ENCODE assay signal across 16 cellular contexts in genomic region chr16:67885976-67886375, GRCh38. TPM values are rescaled to one million over a fixed set of nuclear protein-coding genes. Genes with fewer than 3 reads are reported as not detected.
DNase-seq lines count a peak whose midpoint lies in the region; ATAC-seq and TF ChIP-seq lines count a peak whose summit lies in the region.
"Had no signal": no experiment of that assay in that cellular context is flagged by ENCODE, and none has a peak within 500 bp of the region (broad histone marks: within the 10 kb centered on the region; RNA-seq: fewer than 3 reads in every experiment).

No MANE protein-coding gene starts in this region.

- peak overlapping the region; percentile 77 for H3K27ac ChIP-seq in RWPE1
- H3K27ac ChIP-seq in endodermal cell (ENCODE audit: low read depth, low read length), result no peak overlapping the region
- H3K27ac ChIP-seq in skeletal muscle tissue (ENCODE audit: low read depth, low read length), result peak overlapping the region; percentile 99
- no peak overlapping the region for H3K27ac ChIP-seq in colonic mucosa
- H3K27ac ChIP-seq: 22Rv1, GM23248, HL-60 had no signal

- H3K4me1 ChIP-seq in endodermal cell (ENCODE audit: control insufficient read depth, insufficient read depth, low read length), result peaks cover 5% of the 10 kb centered on the region
- peaks cover 37 to 42% (median 42%) of the 10 kb centered on the region in 3 donors for H3K4me1 ChIP-seq in skeletal muscle tissue (ENCODE audit: control insufficient read depth in 3 of 3, insufficient read depth in 3 of 3, low read length in 3 of 3)
- H3K4me1 ChIP-seq in colonic mucosa, result no peaks in the 10 kb centered on the region
- H3K4me1 ChIP-seq: HAP-1 had no signal

- no peak for DNase-seq in activated naive CD8-positive, alpha-beta T cell treated with anti-CD3 and anti-CD28 coated beads, Interleukin-2, amount 50 U/mL, for 24 hours
- DNase-seq in activated naive CD8-positive, alpha-beta T cell treated with anti-CD3 and anti-CD28 coated beads for 36 hours, result no peak
- DNase-seq in RWPE1 (ENCODE audit: low spot score), result no peak
- no peak for DNase-seq in endodermal cell
- DNase-seq in stimulated activated CD4-positive, alpha-beta T cell treated with anti-CD3 and anti-CD28 coated beads, Interleukin-4, amount 100 ng/mL, for 1 hour, result no peak
- no peak for DNase-seq in NOMO-1 treated with dmso at 0.1 percent for 144 hours (lab: John Stamatoyannopoulos, UW; ENCODE audit: unreplicated experiment)
- DNase-seq in colonic mucosa, result no peak
- DNase-seq: CD8-positive, alpha-beta memory T cell; DMS53; GF-D8; GM23248; HFFc6 had no signal

- H3K4me3 ChIP-seq in endodermal cell (ENCODE audit: low read length) (no peak overlapping the region), skeletal muscle tissue (ENCODE audit: low read length in 3 of 3) (no peak overlapping the region), colonic mucosa (no peak overlapping the region)
- H3K4me3 ChIP-seq: GM23248, HAP-1 had no signal

- 94 to 95% methylated on average over 15 to 19 of the region's 19 CpGs for WGBS in endodermal cell (ENCODE audit: insufficient coverage in 1 of 2, insufficient read length in 1 of 2), 2 experiments

- H3K9me3 Mint-ChIP-seq in activated naive CD8-positive, alpha-beta T cell treated with anti-CD3 and anti-CD28 coated beads, Interleukin-2, amount 50 U/mL, for 24 hours, result no peaks in the 10 kb centered on the region
- no peaks in the 10 kb centered on the region for H3K9me3 Mint-ChIP-seq in activated naive CD8-positive, alpha-beta T cell treated with anti-CD3 and anti-CD28 coated beads for 36 hours
- H3K9me3 Mint-ChIP-seq in endodermal cell, result no peaks in the 10 kb centered on the region
- H3K9me3 Mint-ChIP-seq: CD8-positive, alpha-beta memory T cell; HFFc6 had no signal

- no peak overlapping the region for H3K4me3 Mint-ChIP-seq in activated naive CD8-positive, alpha-beta T cell treated with anti-CD3 and anti-CD28 coated beads, Interleukin-2, amount 50 U/mL, for 24 hours
- H3K4me3 Mint-ChIP-seq in activated naive CD8-positive, alpha-beta T cell treated with anti-CD3 and anti-CD28 coated beads for 36 hours, result no peak overlapping the region
- H3K4me3 Mint-ChIP-seq in endodermal cell, result peak overlapping the region; percentile 42
- H3K4me3 Mint-ChIP-seq: CD8-positive, alpha-beta memory T cell; HFFc6 had no signal

- H3K27me3 Mint-ChIP-seq in activated naive CD8-positive, alpha-beta T cell treated with anti-CD3 and anti-CD28 coated beads, Interleukin-2, amount 50 U/mL, for 24 hours, result no peaks in the 10 kb centered on the region
- no peaks in the 10 kb centered on the region for H3K27me3 Mint-ChIP-seq in activated naive CD8-positive, alpha-beta T cell treated with anti-CD3 and anti-CD28 coated beads for 36 hours
- H3K27me3 Mint-ChIP-seq in endodermal cell (ENCODE audit: insufficient read depth), result no peaks in the 10 kb centered on the region
- H3K27me3 Mint-ChIP-seq: CD8-positive, alpha-beta memory T cell had no signal

- TF ChIP-seq CTCF in RWPE1 (conservative IDR thresholded peaks at IDR 0.05; ENCODE audit: low read depth) (no peak), endodermal cell (conservative IDR thresholded peaks at IDR 0.05) (no peak), colonic mucosa (IDR thresholded peaks at IDR 0.05) (no peak)

- POLR2A ChIA-PET in RWPE1 (lab: Yijun Ruan, JAX; ENCODE audit: low non-redundant PET), result no interaction called here

- no peak overlapping the region for H3K9ac ChIP-seq in endodermal cell (ENCODE audit: extremely low read depth, low read length, poor library complexity, severe bottlenecking)
- peak overlapping the region in 1 of 3 donors; percentile 33 for H3K9ac ChIP-seq in skeletal muscle tissue (ENCODE audit: low read depth in 1 of 3, low read length in 3 of 3)
- H3K9ac ChIP-seq in colonic mucosa (ENCODE audit: low read depth in 2 of 2, low read length in 2 of 2), result no peak overlapping the region
- H3K9ac ChIP-seq: GM23248 had no signal

- H3K9me3 ChIP-seq in endodermal cell (ENCODE audit: control insufficient read depth, low read length) (no peaks in the 10 kb centered on the region), skeletal muscle tissue (ENCODE audit: control insufficient read depth in 3 of 3, low read length in 3 of 3) (no peaks in the 10 kb centered on the region), colonic mucosa (no peaks in the 10 kb centered on the region)
- H3K9me3 ChIP-seq: HAP-1 had no signal

- peak overlapping the region; percentile 64 for H3K27ac Mint-ChIP-seq in activated naive CD8-positive, alpha-beta T cell treated with anti-CD3 and anti-CD28 coated beads, Interleukin-2, amount 50 U/mL, for 24 hours
- no peak overlapping the region for H3K27ac Mint-ChIP-seq in activated naive CD8-positive, alpha-beta T cell treated with anti-CD3 and anti-CD28 coated beads for 36 hours
- peak overlapping the region; percentile 78 for H3K27ac Mint-ChIP-seq in endodermal cell

- H3K36me3 ChIP-seq in endodermal cell (ENCODE audit: control insufficient read depth, insufficient read depth, low read length) (peaks cover 36% of the 10 kb centered on the region), skeletal muscle tissue (ENCODE audit: control insufficient read depth in 3 of 3, insufficient read depth in 3 of 3, low read length in 3 of 3) (peaks cover 27 to 40% (median 34%) of the 10 kb centered on the region in 3 donors), colonic mucosa (peaks cover 14% of the 10 kb centered on the region)

- no peaks in the 10 kb centered on the region for H3K27me3 ChIP-seq in endodermal cell (ENCODE audit: control insufficient read depth, insufficient read depth, low read length, poor library complexity, severe bottlenecking)
- H3K27me3 ChIP-seq in skeletal muscle tissue (ENCODE audit: control insufficient read depth in 3 of 3, insufficient read depth in 3 of 3, low read length in 3 of 3), result no peaks in the 10 kb centered on the region
- H3K27me3 ChIP-seq in colonic mucosa, result no peaks in the 10 kb centered on the region

- no peaks in the 10 kb centered on the region for H3K4me1 Mint-ChIP-seq in activated naive CD8-positive, alpha-beta T cell treated with anti-CD3 and anti-CD28 coated beads, Interleukin-2, amount 50 U/mL, for 24 hours
- H3K4me1 Mint-ChIP-seq in activated naive CD8-positive, alpha-beta T cell treated with anti-CD3 and anti-CD28 coated beads for 36 hours, result no peaks in the 10 kb centered on the region
- peaks cover 16% of the 10 kb centered on the region for H3K4me1 Mint-ChIP-seq in endodermal cell
- H3K4me1 Mint-ChIP-seq: CD8-positive, alpha-beta memory T cell had no signal

- no peak for ATAC-seq in activated naive CD8-positive, alpha-beta T cell treated with anti-CD3 and anti-CD28 coated beads, Interleukin-2, amount 50 U/mL, for 24 hours

- intact Hi-C loops in colonic mucosa (cut with DNase I), result no loop called here

- CTCF ChIA-PET in RWPE1 (lab: Yijun Ruan, JAX), result interaction anchor here (0.7 to 2.0 kb wide), 2 partner anchors 42 to 70 kb away, joined by 3 to 10 read pairs; no protein-coding TSS in a partner anchor

- H3K36me3 Mint-ChIP-seq in activated naive CD8-positive, alpha-beta T cell treated with anti-CD3 and anti-CD28 coated beads, Interleukin-2, amount 50 U/mL, for 24 hours (ENCODE audit: low read depth), result peaks cover 5% of the 10 kb centered on the region
- H3K36me3 Mint-ChIP-seq in activated naive CD8-positive, alpha-beta T cell treated with anti-CD3 and anti-CD28 coated beads for 36 hours, result peaks cover 10% of the 10 kb centered on the region
- peaks cover 22% of the 10 kb centered on the region for H3K36me3 Mint-ChIP-seq in endodermal cell (ENCODE audit: low read depth)

RNA-seq across cellular contexts. Expression of gene NRN1L, which starts 1.3 kb away (rescaled TPM):
- not detected for total RNA-seq in activated naive CD8-positive, alpha-beta T cell treated with anti-CD3 and anti-CD28 coated beads for 36 hours
- total RNA-seq in endodermal cell, result 1 to 10 TPM; 7.0 to 7.3 TPM
- polyA plus RNA-seq in endodermal cell (2013, experiment 1 of 2), result 1.2 TPM
- polyA plus RNA-seq in endodermal cell (2013, experiment 2 of 2), result 0.79 TPM
- 1.0 TPM for total RNA-seq in skeletal muscle tissue
- total RNA-seq in colonic mucosa, result under 1 TPM; 0.93 to 0.96 TPM
- total RNA-seq: GM23248 had no signal
- polyA plus RNA-seq: GM23248 had no signal

RNA-seq across cellular contexts. Expression of gene PSKH1, which starts 7.1 kb away (rescaled TPM):
- 10 to 100 TPM in 1 of 2 experiments, 1 to 10 TPM in 1; 9.9 to 10.6 TPM for total RNA-seq in activated naive CD8-positive, alpha-beta T cell treated with anti-CD3 and anti-CD28 coated beads for 36 hours
- total RNA-seq in endodermal cell (10 to 100 TPM; 32.1 to 37.4 TPM), skeletal muscle tissue (9.9 TPM), colonic mucosa (10 to 100 TPM; 24.5 to 34.7 TPM)
- 31.9 TPM for polyA plus RNA-seq in endodermal cell (2013, experiment 1 of 2)
- polyA plus RNA-seq in endodermal cell (2013, experiment 2 of 2), result 25.4 TPM

RNA-seq across cellular contexts. Expression of gene EDC4, which starts 13.1 kb away (rescaled TPM):
- 100 to 1,000 TPM in 1 of 2 experiments, 10 to 100 TPM in 1; 99.6 to 102 TPM for total RNA-seq in activated naive CD8-positive, alpha-beta T cell treated with anti-CD3 and anti-CD28 coated beads for 36 hours
- total RNA-seq in endodermal cell, result 10 to 100 TPM; 69.2 to 74.3 TPM
- 74.2 TPM for polyA plus RNA-seq in endodermal cell (2013, experiment 1 of 2)
- polyA plus RNA-seq in endodermal cell (2013, experiment 2 of 2), result 64.8 TPM
- 66.3 TPM for total RNA-seq in skeletal muscle tissue
- 10 to 100 TPM; 58.6 to 96.5 TPM for total RNA-seq in colonic mucosa

RNA-seq across cellular contexts. Expression of gene CENPT, which starts 38.5 kb away (rescaled TPM):
- total RNA-seq in activated naive CD8-positive, alpha-beta T cell treated with anti-CD3 and anti-CD28 coated beads for 36 hours, result 10 to 100 TPM; 42.2 to 42.4 TPM
- total RNA-seq in endodermal cell (10 to 100 TPM; 43.7 to 57.2 TPM), skeletal muscle tissue (14.6 TPM), colonic mucosa (10 to 100 TPM; 25.6 to 38.9 TPM)
- polyA plus RNA-seq in endodermal cell (2013, experiment 1 of 2), result 59.9 TPM
- 48.1 TPM for polyA plus RNA-seq in endodermal cell (2013, experiment 2 of 2)

RNA-seq across cellular contexts. Expression of gene NUTF2, which starts 39.2 kb away (rescaled TPM):
- 100 to 1,000 TPM; 174 to 181 TPM for total RNA-seq in activated naive CD8-positive, alpha-beta T cell treated with anti-CD3 and anti-CD28 coated beads for 36 hours
- total RNA-seq in endodermal cell (100 to 1,000 TPM; 201 to 218 TPM), skeletal muscle tissue (94.5 TPM), colonic mucosa (100 to 1,000 TPM in 1 of 2 donors, 10 to 100 TPM in 1; 58.3 to 108 TPM)
- 236 TPM for polyA plus RNA-seq in endodermal cell (2013, experiment 1 of 2)
- 236 TPM for polyA plus RNA-seq in endodermal cell (2013, experiment 2 of 2)

Comparison
In these comparisons a context has a peak if more than half of its experiments do, and no peak if none do; other contexts are left out.
1. H3K27ac ChIP-seq: peak in RWPE1 (single experiment) and skeletal muscle tissue (single experiment); none in endodermal cell (single experiment) and colonic mucosa (single experiment).